ENCODE assay signal across 8 cellular contexts in genomic region chr20:35772563-35773058, GRCh38. TPM values are rescaled to one million over a fixed set of nuclear protein-coding genes. Genes with fewer than 3 reads are reported as not detected.
DNase-seq lines count a peak whose midpoint lies in the region; ATAC-seq and TF ChIP-seq lines count a peak whose summit lies in the region.

No MANE protein-coding gene starts in this region.

- DNase-seq in AG09309 (ENCODE audit: low read depth) (no peak), LNCaP clone FGC (ENCODE audit: low read depth) (no peak), CD1c-positive myeloid dendritic cell (ENCODE audit: extremely low spot score) (no peak), NK-92 (lab: John Stamatoyannopoulos, UW; ENCODE audit: unreplicated experiment) (no peak), COLO668 (lab: John Stamatoyannopoulos, UW; ENCODE audit: unreplicated experiment) (no peak)
- DNase-seq in naive thymus-derived CD8-positive, alpha-beta T cell, result peak in 1 of 10 donors; percentile 15

- H3K9me3 Mint-ChIP-seq in dendritic cell treated with granulocyte-macrophage colony-stimulating factor and Interleukin-4, amounts not matched to agents 40 ng/mL and 50 ng/mL, for 4 days, result no peaks in the 10 kb centered on the region
- H3K9me3 Mint-ChIP-seq in naive thymus-derived CD8-positive, alpha-beta T cell, result peaks cover 0 to 3% (median 0%) of the 10 kb centered on the region in 9 donors

- ATAC-seq in naive thymus-derived CD8-positive, alpha-beta T cell, result no peak
- ATAC-seq in GM19467 (IDR thresholded peaks at IDR 0.05; ENCODE audit: unreplicated experiment), result no peak

- no peaks in the 10 kb centered on the region for H3K27me3 Mint-ChIP-seq in dendritic cell treated with granulocyte-macrophage colony-stimulating factor and Interleukin-4, amounts not matched to agents 40 ng/mL and 50 ng/mL, for 4 days
- no peaks in the 10 kb centered on the region for H3K27me3 Mint-ChIP-seq in naive thymus-derived CD8-positive, alpha-beta T cell

- TF ChIP-seq CTCF in AG09309 (IDR thresholded peaks at IDR 0.05; ENCODE audit: control insufficient read depth, insufficient read depth, low read depth, low read length, missing control alignments) (no peak), LNCaP clone FGC (IDR thresholded peaks at IDR 0.05; ENCODE audit: control insufficient read depth, extremely low read depth, insufficient read depth) (no peak)

- H3K27ac Mint-ChIP-seq in dendritic cell treated with granulocyte-macrophage colony-stimulating factor and Interleukin-4, amounts not matched to agents 40 ng/mL and 50 ng/mL, for 4 days, result peak overlapping the region; percentile 92
- H3K27ac Mint-ChIP-seq in naive thymus-derived CD8-positive, alpha-beta T cell, result peak overlapping the region; percentile 94 to 100 (median 98)

- intact Hi-C loops in dendritic cell treated with granulocyte-macrophage colony-stimulating factor and Interleukin-4, amounts not matched to agents 40 ng/mL and 50 ng/mL, for 4 days (cut with micrococcal nuclease), result loop anchor here (2.0 kb wide), 1 partner anchor 156 kb away; no protein-coding TSS in a partner anchor

- POLR2A ChIA-PET in naive thymus-derived CD8-positive, alpha-beta T cell (lab: Charles Lee), result interaction anchor here (0.9 to 17.0 kb wide), 11 partner anchors 12 to 181 kb away, joined by 3 to 684 read pairs (median 8); partner anchors contain the start of genes CPNE1, NFS1, RBM12 and RBM39

- H3K4me3 ChIP-seq in AG09309 (ENCODE audit: control insufficient read depth, low read depth, low read length) (peak overlapping the region; percentile 69), LNCaP clone FGC (ENCODE audit: low read depth, low read length) (peak overlapping the region; percentile 75)

- H3K4me1 Mint-ChIP-seq in dendritic cell treated with granulocyte-macrophage colony-stimulating factor and Interleukin-4, amounts not matched to agents 40 ng/mL and 50 ng/mL, for 4 days (ENCODE audit: low read depth), result peaks cover 62% of the 10 kb centered on the region
- H3K4me1 Mint-ChIP-seq in naive thymus-derived CD8-positive, alpha-beta T cell, result peaks cover 52 to 91% (median 78%) of the 10 kb centered on the region in 4 donors

- H3K4me3 Mint-ChIP-seq in dendritic cell treated with granulocyte-macrophage colony-stimulating factor and Interleukin-4, amounts not matched to agents 40 ng/mL and 50 ng/mL, for 4 days, result peak overlapping the region; percentile 76
- H3K4me3 Mint-ChIP-seq in naive thymus-derived CD8-positive, alpha-beta T cell, result peak overlapping the region; percentile 84 to 98 (median 93)

- H3K36me3 Mint-ChIP-seq in dendritic cell treated with granulocyte-macrophage colony-stimulating factor and Interleukin-4, amounts not matched to agents 40 ng/mL and 50 ng/mL, for 4 days (ENCODE audit: low read depth), result peaks cover 26% of the 10 kb centered on the region
- peaks cover 0 to 20% (median 2%) of the 10 kb centered on the region in 3 donors for H3K36me3 Mint-ChIP-seq in naive thymus-derived CD8-positive, alpha-beta T cell

RNA-seq across cellular contexts. Expression of gene PHF20, which starts 0.8 kb away (rescaled TPM):
- 10 to 100 TPM; 79.0 to 82.8 TPM for total RNA-seq in naive thymus-derived CD8-positive, alpha-beta T cell
- 100 to 1,000 TPM; 114 to 135 (median 125) TPM for polyA plus RNA-seq in naive thymus-derived CD8-positive, alpha-beta T cell

RNA-seq across cellular contexts. Expression of gene RBM39, which starts 30.6 kb away (rescaled TPM):
- total RNA-seq in naive thymus-derived CD8-positive, alpha-beta T cell, result 100 to 1,000 TPM; 687 to 713 TPM
- polyA plus RNA-seq in naive thymus-derived CD8-positive, alpha-beta T cell, result 100 to 1,000 TPM; 110 to 134 (median 112) TPM
